21 cellular contexts compared by ENCODE assay signal in genomic region chr15:40448354-40448753, GRCh38. TPM values are rescaled to one million over a fixed set of nuclear protein-coding genes. Genes with fewer than 3 reads are reported as not detected.
DNase-seq lines count a peak whose midpoint lies in the region; ATAC-seq and TF ChIP-seq lines count a peak whose summit lies in the region.
"Had no signal": no experiment of that assay in that cellular context is flagged by ENCODE, and none has a peak within 500 bp of the region (broad histone marks: within the 10 kb centered on the region; RNA-seq: fewer than 3 reads in every experiment).

No MANE protein-coding gene starts in this region.

- no peaks in the 10 kb centered on the region for H3K9me3 ChIP-seq in mucosa of descending colon
- H3K9me3 ChIP-seq in psoas muscle, result no peaks in the 10 kb centered on the region
- H3K9me3 ChIP-seq: BLaER1 had no signal

- TF ChIP-seq CTCF in WTC11 (IDR thresholded peaks at IDR 0.05) (no peak), mucosa of descending colon (IDR thresholded peaks at IDR 0.05) (no peak), psoas muscle (IDR thresholded peaks at IDR 0.05) (no peak)

- CTCF ChIA-PET in WTC11 (lab: Charles Lee), result interaction anchor here (0.8 kb wide), 1 partner anchor 169 kb away, joined by 3 read pairs; no protein-coding TSS in a partner anchor

- H3K27me3 ChIP-seq in psoas muscle (ENCODE audit: insufficient read depth in 3 of 3, low read length in 2 of 3), result no peaks in the 10 kb centered on the region
- H3K27me3 ChIP-seq: BLaER1 had no signal

- no peak for DNase-seq in activated T-cell treated with anti-CD3 and anti-CD28 coated beads, Interleukin-2, amount 50 U/mL, for 24 hours
- DNase-seq in activated T-cell treated with anti-CD3 and anti-CD28 coated beads, Interleukin-2, amount 50 U/mL, for 4 hours, result no peak
- DNase-seq in WTC11 (ENCODE audit: low spot score) (no peak), mucosa of descending colon (peak in 1 of 3 donors; percentile 37), superior temporal gyrus (ENCODE audit: extremely low spot score) (no peak), NCI-H1105 treated with DMSO at 0.1 percent for 48 hours (lab: John Stamatoyannopoulos, UW) (no peak), psoas muscle (no peak)
- DNase-seq: CD4-positive, CD25-positive, alpha-beta regulatory T cell; CD8-positive, alpha-beta memory T cell; DMS 273 treated with DMSO at 0.1 percent for 48 hours; DMS79; EL; GDM1; GM23248; H7; HCEC 1CT had no signal

- peaks cover 4% of the 10 kb centered on the region for H3K36me3 Mint-ChIP-seq in activated T-cell treated with anti-CD3 and anti-CD28 coated beads, Interleukin-2, amount 50 U/mL, for 24 hours (ENCODE audit: low read depth)
- peaks cover 3% of the 10 kb centered on the region for H3K36me3 Mint-ChIP-seq in activated T-cell treated with anti-CD3 and anti-CD28 coated beads, Interleukin-2, amount 50 U/mL, for 4 hours (ENCODE audit: insufficient read depth)
- peaks cover 2% of the 10 kb centered on the region; the same call in 1 of the 2 replicates for H3K36me3 Mint-ChIP-seq in WTC11
- H3K36me3 Mint-ChIP-seq: CD4-positive, CD25-positive, alpha-beta regulatory T cell had no signal

- POLR2A ChIA-PET in WTC11 (lab: Charles Lee), result interaction anchor here (0.6 kb wide), 1 partner anchor 27 kb away, joined by 3 read pairs; no protein-coding TSS in a partner anchor

- H3K4me1 Mint-ChIP-seq in activated T-cell treated with anti-CD3 and anti-CD28 coated beads, Interleukin-2, amount 50 U/mL, for 24 hours (ENCODE audit: low read depth), result peaks cover 78% of the 10 kb centered on the region
- peaks cover 75% of the 10 kb centered on the region for H3K4me1 Mint-ChIP-seq in activated T-cell treated with anti-CD3 and anti-CD28 coated beads, Interleukin-2, amount 50 U/mL, for 4 hours (ENCODE audit: low read depth)
- peaks cover 78% of the 10 kb centered on the region for H3K4me1 Mint-ChIP-seq in WTC11

- intact Hi-C loops in mucosa of descending colon (cut with DNase I, micrococcal nuclease) (no loop called here), psoas muscle (cut with DNase I) (no loop called here)

- H3K4me3 ChIP-seq in mucosa of descending colon, result no peak overlapping the region
- H3K4me3 ChIP-seq in psoas muscle, result no peak overlapping the region
- H3K4me3 ChIP-seq: BLaER1, GM12878, GM23248 had no signal

- H3K27ac ChIP-seq in psoas muscle, result no peak overlapping the region
- H3K27ac ChIP-seq: 22Rv1, BLaER1, C4-2B, GM23248 had no signal

- peak overlapping the region; percentile 38 for H3K27ac Mint-ChIP-seq in activated T-cell treated with anti-CD3 and anti-CD28 coated beads, Interleukin-2, amount 50 U/mL, for 24 hours
- H3K27ac Mint-ChIP-seq in WTC11, result peak overlapping the region; percentile 58; the same call in 1 of the 2 replicates
- H3K27ac Mint-ChIP-seq: B cell had no signal

- H3K36me3 ChIP-seq in mucosa of descending colon (ENCODE audit: low read depth) (no peaks in the 10 kb centered on the region), psoas muscle (ENCODE audit: insufficient read depth in 1 of 2, low read depth in 1 of 2) (no peaks in the 10 kb centered on the region)

- ATAC-seq in activated T-cell treated with anti-CD3 and anti-CD28 coated beads, Interleukin-2, amount 50 U/mL, for 4 hours, result no peak
- ATAC-seq in WTC11 (no peak), mucosa of descending colon (peak; percentile 67), psoas muscle (no peak)
- ATAC-seq: GM12878 had no signal

- H3K27me3 Mint-ChIP-seq in activated T-cell treated with anti-CD3 and anti-CD28 coated beads, Interleukin-2, amount 50 U/mL, for 24 hours, result no peaks in the 10 kb centered on the region
- no peaks in the 10 kb centered on the region for H3K27me3 Mint-ChIP-seq in activated T-cell treated with anti-CD3 and anti-CD28 coated beads, Interleukin-2, amount 50 U/mL, for 4 hours (ENCODE audit: low read depth)
- no peaks in the 10 kb centered on the region for H3K27me3 Mint-ChIP-seq in WTC11 (ENCODE audit: low read depth)
- H3K27me3 Mint-ChIP-seq: B cell; CD8-positive, alpha-beta memory T cell had no signal

- 89 to 96% (median 96%) methylated on average over 4 of the region's 4 CpGs for WGBS in psoas muscle, 3 donors

- no peak overlapping the region for H3K4me3 Mint-ChIP-seq in activated T-cell treated with anti-CD3 and anti-CD28 coated beads, Interleukin-2, amount 50 U/mL, for 24 hours
- H3K4me3 Mint-ChIP-seq in activated T-cell treated with anti-CD3 and anti-CD28 coated beads, Interleukin-2, amount 50 U/mL, for 4 hours, result no peak overlapping the region
- no peak overlapping the region for H3K4me3 Mint-ChIP-seq in WTC11
- H3K4me3 Mint-ChIP-seq: B cell had no signal

- no peaks in the 10 kb centered on the region for H3K9me3 Mint-ChIP-seq in activated T-cell treated with anti-CD3 and anti-CD28 coated beads, Interleukin-2, amount 50 U/mL, for 24 hours
- H3K9me3 Mint-ChIP-seq in activated T-cell treated with anti-CD3 and anti-CD28 coated beads, Interleukin-2, amount 50 U/mL, for 4 hours, result no peaks in the 10 kb centered on the region
- no peaks in the 10 kb centered on the region for H3K9me3 Mint-ChIP-seq in WTC11
- H3K9me3 Mint-ChIP-seq: CD4-positive, CD25-positive, alpha-beta regulatory T cell; CD8-positive, alpha-beta memory T cell had no signal

- H3K4me1 ChIP-seq in mucosa of descending colon (ENCODE audit: low read depth) (peaks cover 56% of the 10 kb centered on the region), psoas muscle (peaks cover 10% of the 10 kb centered on the region)

TF ChIP-seq in WTC11, 78 proteins besides CTCF, POLR2A, EP300 and RAD21:
- no peak for TF ChIP-seq ZBTB21 (CRISPR knock-in tag; IDR thresholded peaks at IDR 0.05; ENCODE audit: borderline replicate concordance)
- no peak for TF ChIP-seq ESRRA (CRISPR knock-in tag; IDR thresholded peaks at IDR 0.05; ENCODE audit: borderline replicate concordance)
- no peak for TF ChIP-seq AFF4 (CRISPR knock-in tag; IDR thresholded peaks at IDR 0.05; ENCODE audit: borderline replicate concordance)
- TF ChIP-seq ZNF232 (CRISPR knock-in tag; IDR thresholded peaks at IDR 0.05), result no peak
- no peak for TF ChIP-seq ZNF138 (CRISPR knock-in tag; conservative IDR thresholded peaks at IDR 0.05)
- no peak for TF ChIP-seq TEAD1 (CRISPR knock-in tag; IDR thresholded peaks at IDR 0.05)
- TF ChIP-seq ZMAT4 (CRISPR knock-in tag; IDR thresholded peaks at IDR 0.05), result no peak
TF ChIP-seq in WTC11: peak in this region for 0.

RNA-seq across cellular contexts. Expression of gene BAHD1, which starts 7.6 kb away (rescaled TPM):
- 10 to 100 TPM; 28.0 to 31.6 (median 31.5) TPM for total RNA-seq in activated T-cell treated with anti-CD3 and anti-CD28 coated beads, Interleukin-2, amount 50 U/mL, for 4 hours
- total RNA-seq in WTC11 (2021) (40.7 to 49.1 TPM (median 41.5 TPM) in 3 replicates), mucosa of descending colon (10 to 100 TPM; 26.9 to 32.2 (median 31.1) TPM), psoas muscle (10 to 100 TPM; 12.5 to 15.6 (median 13.4) TPM)
- 10 to 100 TPM in 2 of 3 donors, 1 to 10 TPM in 1; 9.9 to 14.6 (median 12.3) TPM for polyA plus RNA-seq in psoas muscle

RNA-seq across cellular contexts. Expression of gene CHST14, which starts 22.4 kb away (rescaled TPM):
- total RNA-seq in activated T-cell treated with anti-CD3 and anti-CD28 coated beads, Interleukin-2, amount 50 U/mL, for 4 hours, result 1 to 10 TPM; 6.2 to 7.1 (median 7.0) TPM
- total RNA-seq in WTC11 (2021), result 21.3 to 29.5 TPM (median 26.2 TPM) in 3 replicates
- 10 to 100 TPM in 1 of 3 donors, 1 to 10 TPM in 2; 3.5 to 10.5 (median 4.8) TPM for total RNA-seq in mucosa of descending colon
- total RNA-seq in psoas muscle, result 1 to 10 TPM; 3.8 to 5.3 (median 4.2) TPM
- 1 to 10 TPM; 2.5 to 4.5 (median 2.8) TPM for polyA plus RNA-seq in psoas muscle

RNA-seq across cellular contexts. Expression of gene IVD, which starts 42.8 kb away (rescaled TPM):
- total RNA-seq in activated T-cell treated with anti-CD3 and anti-CD28 coated beads, Interleukin-2, amount 50 U/mL, for 4 hours, result 10 to 100 TPM; 65.2 to 71.4 (median 68.7) TPM
- total RNA-seq in WTC11 (2021), result 82.2 to 96.1 TPM (median 89.3 TPM) in 3 replicates
- total RNA-seq in mucosa of descending colon, result 10 to 100 TPM; 65.8 to 88.3 (median 74.8) TPM
- 100 to 1,000 TPM in 1 of 4 donors, 10 to 100 TPM in 3; 46.5 to 102 (median 61.4) TPM for total RNA-seq in psoas muscle
- polyA plus RNA-seq in psoas muscle, result 10 to 100 TPM; 27.1 to 35.6 (median 32.6) TPM
